ENCODE assay signal across 1 cellular context in the genomic region with DNA sequence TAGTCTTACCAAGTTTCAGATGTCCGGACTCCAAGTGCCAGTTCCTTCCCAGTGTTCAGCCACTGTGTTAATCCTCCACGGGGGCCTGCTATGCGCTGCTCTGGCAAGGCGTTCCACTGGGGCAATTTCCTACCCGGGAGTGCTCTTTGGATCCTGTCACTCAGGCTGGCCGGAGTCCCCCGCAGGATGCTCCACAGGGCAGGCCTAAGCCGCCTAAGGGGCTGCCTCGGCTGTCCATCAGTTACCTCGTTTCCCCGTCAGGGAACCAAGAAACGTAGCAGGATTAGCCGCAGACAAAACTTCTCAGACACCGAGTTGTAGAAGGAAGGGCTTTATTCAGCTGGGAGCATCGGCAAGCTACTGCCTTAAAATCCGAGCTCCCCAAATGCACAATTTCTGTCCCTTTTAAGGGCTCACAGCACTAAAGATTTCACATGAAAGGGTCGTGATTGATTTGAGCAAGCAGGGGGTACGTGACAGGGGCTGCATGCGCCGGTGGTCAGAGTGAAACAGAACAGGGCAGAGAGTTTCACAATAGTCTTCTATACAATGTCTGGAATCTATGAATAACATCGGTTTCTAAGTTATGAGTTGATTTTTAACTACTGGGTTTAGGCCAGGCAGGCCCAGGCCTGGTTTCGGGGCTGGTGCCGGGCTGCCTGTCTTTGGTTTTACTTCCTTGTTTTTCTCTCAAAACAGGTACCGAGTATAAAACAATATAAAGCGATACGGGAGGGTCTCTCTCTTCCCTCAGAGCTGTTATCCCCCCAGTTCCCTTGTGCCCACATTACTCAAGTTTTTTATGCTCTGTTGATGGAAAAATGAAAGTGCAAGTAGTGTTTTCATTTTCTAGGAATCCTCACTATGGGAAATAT.
TF ChIP-seq lines count a peak whose summit lies in the region.

No MANE protein-coding gene starts in this region.

TF ChIP-seq in GM12878, 131 proteins besides CTCF, POLR2A, EP300 and RAD21 (continued from another document):
- TF ChIP-seq, protein P1, sequence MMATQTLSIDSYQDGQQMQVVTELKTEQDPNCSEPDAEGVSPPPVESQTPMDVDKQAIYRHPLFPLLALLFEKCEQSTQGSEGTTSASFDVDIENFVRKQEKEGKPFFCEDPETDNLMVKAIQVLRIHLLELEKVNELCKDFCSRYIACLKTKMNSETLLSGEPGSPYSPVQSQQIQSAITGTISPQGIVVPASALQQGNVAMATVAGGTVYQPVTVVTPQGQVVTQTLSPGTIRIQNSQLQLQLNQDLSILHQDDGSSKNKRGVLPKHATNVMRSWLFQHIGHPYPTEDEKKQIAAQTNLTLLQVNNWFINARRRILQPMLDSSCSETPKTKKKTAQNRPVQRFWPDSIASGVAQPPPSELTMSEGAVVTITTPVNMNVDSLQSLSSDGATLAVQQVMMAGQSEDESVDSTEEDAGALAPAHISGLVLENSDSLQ (IDR thresholded peaks at IDR 0.05) = peak; percentile 85
- peak; percentile 85 for TF ChIP-seq SKIL (IDR thresholded peaks at IDR 0.05; ENCODE audit: low read depth, poor library complexity, severe bottlenecking)
- 0 out of 2 replicates have a peak, but pooled peaks have one; percentile 49 for TF ChIP-seq MXI1 (IDR thresholded peaks at IDR 0.05; ENCODE audit: low read depth, low read length)
- TF ChIP-seq RUNX3 (IDR thresholded peaks at IDR 0.05; ENCODE audit: low read length) = peak; percentile 32
- peak in 1 of 2 experiments; percentile 26; a peak in 3 of 4 replicates for TF ChIP-seq IKZF2 (IDR thresholded peaks at IDR 0.05)
- TF ChIP-seq MYB (IDR thresholded peaks at IDR 0.05; ENCODE audit: borderline replicate concordance, low read depth, low read length) = 0 out of 2 replicates have a peak, but pooled peaks have one; percentile 26
- TF ChIP-seq MLLT1 (IDR thresholded peaks at IDR 0.05) = peak; percentile 75
- peak; percentile 45 for TF ChIP-seq PBX3 (IDR thresholded peaks at IDR 0.05; ENCODE audit: insufficient replicate concordance, low read depth, low read length)
- 0 out of 2 replicates have a peak, but pooled peaks have one; percentile 48 for TF ChIP-seq MTA2 (IDR thresholded peaks at IDR 0.05; ENCODE audit: low read depth)
- 0 out of 2 replicates have a peak, but pooled peaks have one; percentile 23 for TF ChIP-seq ATF7 (IDR thresholded peaks at IDR 0.05; ENCODE audit: low read depth)
TF ChIP-seq in GM12878: peak in this region for 15; not testable (repeated sequence) for 116.
